Comparison of ENCODE assay signal across 1 cellular context in the genomic region with DNA sequence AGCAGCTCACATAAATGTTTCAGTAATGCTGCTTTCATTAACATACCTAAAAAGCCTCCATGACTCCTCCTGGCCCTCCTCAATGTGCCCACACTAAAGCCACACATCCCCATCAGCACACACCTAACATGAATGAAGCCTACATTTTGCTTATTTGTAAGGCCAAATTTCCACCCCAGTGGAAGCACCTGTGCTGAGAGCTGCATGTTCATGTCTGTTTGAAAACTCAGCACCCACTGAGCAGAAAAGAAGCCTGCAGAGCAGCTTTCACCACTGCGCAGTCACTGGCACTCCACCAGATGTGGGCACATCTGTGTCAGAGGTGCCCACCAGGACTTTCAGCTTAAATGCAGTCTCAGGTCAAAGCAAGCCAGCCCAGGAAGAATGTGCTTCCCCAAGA.
TF ChIP-seq lines count a peak whose summit lies in the region.

No MANE protein-coding gene starts in this region.

TF ChIP-seq in GM23338, 12 proteins besides CTCF, POLR2A, EP300 and RAD21:
- TF ChIP-seq ETS1 (IDR thresholded peaks at IDR 0.05) (no peak), POLR2AphosphoS5 (IDR thresholded peaks at IDR 0.05; ENCODE audit: low read depth) (no peak), STAT1 (IDR thresholded peaks at IDR 0.05; ENCODE audit: unreplicated experiment) (no peak), EZH2 (IDR thresholded peaks at IDR 0.05; ENCODE audit: low read depth, unreplicated experiment) (no peak), ZNF114 (CRISPR knock-in tag; IDR thresholded peaks at IDR 0.05) (no peak), EZH2phosphoT487 (IDR thresholded peaks at IDR 0.05; ENCODE audit: unreplicated experiment) (no peak), NANOG (IDR thresholded peaks at IDR 0.05; ENCODE audit: borderline replicate concordance) (no peak)
- TF ChIP-seq, protein P1, sequence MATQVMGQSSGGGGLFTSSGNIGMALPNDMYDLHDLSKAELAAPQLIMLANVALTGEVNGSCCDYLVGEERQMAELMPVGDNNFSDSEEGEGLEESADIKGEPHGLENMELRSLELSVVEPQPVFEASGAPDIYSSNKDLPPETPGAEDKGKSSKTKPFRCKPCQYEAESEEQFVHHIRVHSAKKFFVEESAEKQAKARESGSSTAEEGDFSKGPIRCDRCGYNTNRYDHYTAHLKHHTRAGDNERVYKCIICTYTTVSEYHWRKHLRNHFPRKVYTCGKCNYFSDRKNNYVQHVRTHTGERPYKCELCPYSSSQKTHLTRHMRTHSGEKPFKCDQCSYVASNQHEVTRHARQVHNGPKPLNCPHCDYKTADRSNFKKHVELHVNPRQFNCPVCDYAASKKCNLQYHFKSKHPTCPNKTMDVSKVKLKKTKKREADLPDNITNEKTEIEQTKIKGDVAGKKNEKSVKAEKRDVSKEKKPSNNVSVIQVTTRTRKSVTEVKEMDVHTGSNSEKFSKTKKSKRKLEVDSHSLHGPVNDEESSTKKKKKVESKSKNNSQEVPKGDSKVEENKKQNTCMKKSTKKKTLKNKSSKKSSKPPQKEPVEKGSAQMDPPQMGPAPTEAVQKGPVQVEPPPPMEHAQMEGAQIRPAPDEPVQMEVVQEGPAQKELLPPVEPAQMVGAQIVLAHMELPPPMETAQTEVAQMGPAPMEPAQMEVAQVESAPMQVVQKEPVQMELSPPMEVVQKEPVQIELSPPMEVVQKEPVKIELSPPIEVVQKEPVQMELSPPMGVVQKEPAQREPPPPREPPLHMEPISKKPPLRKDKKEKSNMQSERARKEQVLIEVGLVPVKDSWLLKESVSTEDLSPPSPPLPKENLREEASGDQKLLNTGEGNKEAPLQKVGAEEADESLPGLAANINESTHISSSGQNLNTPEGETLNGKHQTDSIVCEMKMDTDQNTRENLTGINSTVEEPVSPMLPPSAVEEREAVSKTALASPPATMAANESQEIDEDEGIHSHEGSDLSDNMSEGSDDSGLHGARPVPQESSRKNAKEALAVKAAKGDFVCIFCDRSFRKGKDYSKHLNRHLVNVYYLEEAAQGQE (IDR thresholded peaks at IDR 0.05; ENCODE audit: unreplicated experiment) = no peak
